17 cellular contexts compared by ENCODE assay signal in genomic region chr4:175810360-175810759, GRCh38. TPM values are rescaled to one million over a fixed set of nuclear protein-coding genes. Genes with fewer than 3 reads are reported as not detected.
DNase-seq lines count a peak whose midpoint lies in the region; ATAC-seq, FAIRE-seq and TF ChIP-seq lines count a peak whose summit lies in the region.
"Had no signal": no experiment of that assay in that cellular context is flagged by ENCODE, and none has a peak within 500 bp of the region (broad histone marks: within the 10 kb centered on the region; RNA-seq: fewer than 3 reads in every experiment).

No MANE protein-coding gene starts in this region.

- no peak overlapping the region for H3K9ac ChIP-seq in endocrine pancreas (ENCODE audit: control insufficient read depth, insufficient read depth, low read length)

- CTCF ChIA-PET in activated CD4-positive, alpha-beta memory T cell treated with anti-CD3 and anti-CD28 coated beads, Interleukin-2, amount 10 ng/mL, durations not matched to agents 7 days and 5 days (lab: Charles Lee), result no interaction called here

- DNase-seq in GM23338 (ENCODE audit: low spot score), result no peak
- no peak for DNase-seq in OCI-M2 (lab: John Stamatoyannopoulos, UW; ENCODE audit: unreplicated experiment)
- DNase-seq in urothelium cell line (ENCODE audit: low spot score), result no peak
- DNase-seq in activated CD4-positive, alpha-beta memory T cell treated with anti-CD3 and anti-CD28 coated beads, Interleukin-2, amount 10 ng/mL, durations not matched to agents 7 days and 5 days, result no peak
- DNase-seq: BE2C; CD4-positive, alpha-beta memory T cell; DMS53; HCEC 1CT; HFFc6 had no signal

- H3K4me1 ChIP-seq in GM23338 (ENCODE audit: insufficient read depth) (peaks cover 10% of the 10 kb centered on the region), endocrine pancreas (ENCODE audit: control insufficient read depth, insufficient read depth, low read length) (no peaks in the 10 kb centered on the region)
- H3K4me1 ChIP-seq: A549, BE2C had no signal

- no peak overlapping the region for H2AFZ ChIP-seq in GM23338

- no peaks in the 10 kb centered on the region for H3K27me3 ChIP-seq in GM23338 (ENCODE audit: insufficient read depth)
- no peaks in the 10 kb centered on the region for H3K27me3 ChIP-seq in endocrine pancreas (ENCODE audit: control insufficient read depth, insufficient read depth, low read length)
- H3K27me3 ChIP-seq: BE2C had no signal

- no peaks in the 10 kb centered on the region for H3F3A ChIP-seq in GM23338 (replicated peaks; ENCODE audit: low read depth)

- H3K9me3 ChIP-seq in endocrine pancreas (ENCODE audit: control insufficient read depth, low read length), result no peaks in the 10 kb centered on the region
- H3K9me3 ChIP-seq: A549, BE2C had no signal

- no peaks in the 10 kb centered on the region for H4K20me1 ChIP-seq in GM23338 (replicated peaks; ENCODE audit: insufficient read depth)

- POLR2A ChIA-PET in activated CD4-positive, alpha-beta memory T cell treated with anti-CD3 and anti-CD28 coated beads, Interleukin-2, amount 10 ng/mL, durations not matched to agents 7 days and 5 days (lab: Charles Lee), result no interaction called here

- H3K27ac Mint-ChIP-seq in GM23338 (peak overlapping the region; percentile 60), brain (peak overlapping the region; percentile 96 to 100 (median 98))
- no peak overlapping the region for H3K27ac Mint-ChIP-seq in activated CD4-positive, alpha-beta memory T cell treated with anti-CD3 and anti-CD28 coated beads, Interleukin-2, amount 10 ng/mL, durations not matched to agents 7 days and 5 days
- H3K27ac Mint-ChIP-seq: CD4-positive, alpha-beta memory T cell; HFFc6 had no signal

- TF ChIP-seq CTCF in GM23338 (conservative IDR thresholded peaks at IDR 0.05; ENCODE audit: low read depth in 2 of 2) (no peak), brain (conservative IDR thresholded peaks at IDR 0.05) (no peak)

- ATAC-seq in GM23338, result no peak
- ATAC-seq: A549, K562 had no signal

- no peaks in the 10 kb centered on the region for H3K9me2 ChIP-seq in GM23338 (ENCODE audit: insufficient read depth)

- H3K36me3 Mint-ChIP-seq in GM23338 (ENCODE audit: low read depth), result no peaks in the 10 kb centered on the region
- H3K36me3 Mint-ChIP-seq in brain, result peaks cover 8% of the 10 kb centered on the region
- H3K36me3 Mint-ChIP-seq in activated CD4-positive, alpha-beta memory T cell treated with anti-CD3 and anti-CD28 coated beads, Interleukin-2, amount 10 ng/mL, durations not matched to agents 7 days and 5 days (ENCODE audit: low read depth), result no peaks in the 10 kb centered on the region
- H3K36me3 Mint-ChIP-seq: CD4-positive, alpha-beta memory T cell had no signal

- H3K4me1 Mint-ChIP-seq in GM23338 (peaks cover 27% of the 10 kb centered on the region), brain (peaks cover 76% of the 10 kb centered on the region)
- no peaks in the 10 kb centered on the region for H3K4me1 Mint-ChIP-seq in activated CD4-positive, alpha-beta memory T cell treated with anti-CD3 and anti-CD28 coated beads, Interleukin-2, amount 10 ng/mL, durations not matched to agents 7 days and 5 days
- H3K4me1 Mint-ChIP-seq: CD4-positive, alpha-beta memory T cell had no signal

- no peaks in the 10 kb centered on the region for H3K36me3 ChIP-seq in GM23338 (ENCODE audit: insufficient read depth)
- no peaks in the 10 kb centered on the region for H3K36me3 ChIP-seq in endocrine pancreas (ENCODE audit: control insufficient read depth, insufficient read depth, low read length)
- H3K36me3 ChIP-seq: BE2C had no signal

- no peak for FAIRE-seq in urothelium cell line (lab: Jason Lieb, UNC)
- FAIRE-seq: A549, H1, K562 had no signal

- peaks cover 3% of the 10 kb centered on the region for H3K27me3 Mint-ChIP-seq in GM23338 (ENCODE audit: insufficient read depth, low read depth, poor library complexity)
- H3K27me3 Mint-ChIP-seq in brain, result peaks cover 21% of the 10 kb centered on the region
- no peaks in the 10 kb centered on the region for H3K27me3 Mint-ChIP-seq in activated CD4-positive, alpha-beta memory T cell treated with anti-CD3 and anti-CD28 coated beads, Interleukin-2, amount 10 ng/mL, durations not matched to agents 7 days and 5 days
- H3K27me3 Mint-ChIP-seq: CD4-positive, alpha-beta memory T cell had no signal

- no peaks in the 10 kb centered on the region for H3K79me2 ChIP-seq in GM23338 (replicated peaks; ENCODE audit: insufficient read depth)

- H3K4me3 ChIP-seq in GM23338 (no peak overlapping the region), endocrine pancreas (ENCODE audit: control insufficient read depth, insufficient read depth, low read length) (peak overlapping the region; percentile 85)
- H3K4me3 ChIP-seq: A549, K562 had no signal

- H3K27ac ChIP-seq in GM23338 (ENCODE audit: low read depth) (no peak overlapping the region), temporal lobe (ENCODE audit: low read depth, low read length) (peak overlapping the region; percentile 72)
- H3K27ac ChIP-seq: A549, C4-2B had no signal

- no peak overlapping the region for H3K4me2 ChIP-seq in GM23338
- H3K4me2 ChIP-seq: A549 had no signal

- no peaks in the 10 kb centered on the region for H3K9me3 Mint-ChIP-seq in GM23338
- peaks cover 0 to 3% (median 0%) of the 10 kb centered on the region in 5 experiments for H3K9me3 Mint-ChIP-seq in brain
- H3K9me3 Mint-ChIP-seq in activated CD4-positive, alpha-beta memory T cell treated with anti-CD3 and anti-CD28 coated beads, Interleukin-2, amount 10 ng/mL, durations not matched to agents 7 days and 5 days, result no peaks in the 10 kb centered on the region

- no peak overlapping the region for H3K4me3 Mint-ChIP-seq in GM23338
- H3K4me3 Mint-ChIP-seq in brain, result peak overlapping the region; percentile 82 to 97 (median 90)
- no peak overlapping the region for H3K4me3 Mint-ChIP-seq in activated CD4-positive, alpha-beta memory T cell treated with anti-CD3 and anti-CD28 coated beads, Interleukin-2, amount 10 ng/mL, durations not matched to agents 7 days and 5 days
- H3K4me3 Mint-ChIP-seq: CD4-positive, alpha-beta memory T cell; HFFc6 had no signal

TF ChIP-seq in GM23338, 12 proteins besides CTCF, POLR2A, EP300 and RAD21 (continues in another document):
- TF ChIP-seq EZH2 (IDR thresholded peaks at IDR 0.05; ENCODE audit: low read depth, unreplicated experiment) (no peak), ZNF462 (CRISPR knock-in tag; IDR thresholded peaks at IDR 0.05) (no peak)

RNA-seq across cellular contexts. Expression of gene GPM6A, which starts 1.7 kb away (rescaled TPM):
- total RNA-seq in GM23338 (2014; rRNA removed; shearing (Covaris generic)), result 1.8 and 2.3 TPM in 2 replicates
- polyA plus RNA-seq in GM23338 (2016; fragmentation: Nextera tagmentation; extraction: Ambion mirVana) (1.1 and 1.4 TPM in 2 replicates), brain (ENCODE audit: insufficient read depth, low read depth, low replicate concordance) (145 TPM)
- 1,906 TPM for total RNA-seq in temporal lobe
- not detected for total RNA-seq in activated CD4-positive, alpha-beta memory T cell treated with anti-CD3 and anti-CD28 coated beads, Interleukin-2, amount 10 ng/mL, durations not matched to agents 7 days and 5 days
- total RNA-seq: CD4-positive, alpha-beta memory T cell; HFFc6; K562 had no signal
- polyA plus RNA-seq: AG04450, K562 had no signal

Comparison
In these comparisons a context has a peak if more than half of its experiments do, and no peak if none do; other contexts are left out.
1. H3K4me3 Mint-ChIP-seq: peak in brain (5 of 5); none in GM23338 (single experiment) and activated CD4-positive, alpha-beta memory T cell treated with anti-CD3 and anti-CD28 coated beads, Interleukin-2, amount 10 ng/mL, durations not matched to agents 7 days and 5 days (single experiment).
2. RNA of gene GPM6A, which starts 1.7 kb away (total RNA-seq): 1,906 TPM in temporal lobe (single experiment); 1.8 to 2.3 TPM in GM23338 and not detected in activated CD4-positive, alpha-beta memory T cell treated with anti-CD3 and anti-CD28 coated beads, Interleukin-2, amount 10 ng/mL, durations not matched to agents 7 days and 5 days; every median in the first group is over 100 times any median in the second.